In the genomic region with DNA sequence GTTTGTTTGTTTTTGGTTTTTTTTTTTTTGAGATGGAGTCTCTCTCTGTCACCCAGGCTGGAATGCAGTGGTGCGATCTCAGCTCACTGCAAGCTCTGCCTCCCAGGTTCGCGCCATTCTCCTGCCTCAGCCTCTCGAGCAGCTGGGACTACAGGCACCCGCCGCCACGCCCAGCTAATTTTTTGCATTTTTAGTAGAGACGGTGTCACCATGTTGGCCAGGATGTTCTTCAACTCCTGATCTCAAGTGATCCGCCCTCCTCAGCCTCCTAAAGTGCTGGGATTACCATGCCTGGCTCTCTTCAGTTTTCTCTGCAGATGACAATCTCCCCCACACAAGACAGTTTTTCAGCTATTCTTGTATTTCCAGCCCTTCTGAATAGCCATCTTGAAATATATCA, we compare ENCODE assay signal across 5 cellular contexts. TPM values are rescaled to one million over a fixed set of nuclear protein-coding genes. Genes with fewer than 3 reads are reported as not detected.
"Had no signal": no experiment of that assay in that cellular context is flagged by ENCODE, and none has a peak within 500 bp of the region (broad histone marks: within the 10 kb centered on the region; RNA-seq: fewer than 3 reads in every experiment).

No MANE protein-coding gene starts in this region.

RNA-seq across cellular contexts. Expression of a gene that starts 9.7 kb away (rescaled TPM):
- total RNA-seq: IMR-90, NCI-H460, PC-9, RPMI7951, SJSA1 had no signal
- polyA plus RNA-seq: IMR-90 had no signal
